Comparison of ENCODE assay signal across 8 cellular contexts in genomic region chr11:102047305-102047924, GRCh38. TPM values are rescaled to one million over a fixed set of nuclear protein-coding genes. Genes with fewer than 3 reads are reported as not detected.
DNase-seq lines count a peak whose midpoint lies in the region; ATAC-seq and TF ChIP-seq lines count a peak whose summit lies in the region.

Gene CFAP300, plus strand, starts transcription at chr11:102047437. Its CDS starts 34 bp downstream, at chr11:102047471.

- CTCF ChIA-PET in AG04449 (lab: Yijun Ruan, JAX) = interaction anchor here (1.0 to 1.7 kb wide), 3 partner anchors 9 to 186 kb away, joined by 3 to 4 read pairs (median 4); no protein-coding TSS in a partner anchor

- peak within 1 kb of the TSS; percentile 71 for H3K4me3 ChIP-seq in AG04449 (ENCODE audit: low read depth, low read length)

- DNase-seq in AG04449 (ENCODE audit: low read depth, low spot score) = peak; percentile 9
- peak; percentile 21 for DNase-seq in NCI-H2171 (lab: John Stamatoyannopoulos, UW)
- peak; percentile 35 for DNase-seq in activated T-cell treated with anti-CD3 and anti-CD28 coated beads for 24 hours (ENCODE audit: low read depth)
- DNase-seq in middle frontal gyrus (ENCODE audit: extremely low spot score, low spot score) = peak; percentile 4
- DNase-seq in stimulated activated CD8-positive, alpha-beta memory T cell treated with anti-CD3 and anti-CD28 coated beads, Interleukin-7, amount 100 ng/mL, for 24 hours (ENCODE audit: low read depth) = peak; percentile 9

- TF ChIP-seq CTCF in AG04449 (IDR thresholded peaks at IDR 0.05; ENCODE audit: insufficient read depth, low read length, missing control alignments) = no peak

- ATAC-seq in GM21717 (IDR thresholded peaks at IDR 0.05; ENCODE audit: unreplicated experiment) (peak; percentile 49), esophagus mucosa (peak; percentile 83), GM21529 (IDR thresholded peaks at IDR 0.05; ENCODE audit: unreplicated experiment) (no peak)

- POLR2A ChIA-PET in AG04449 (lab: Yijun Ruan, JAX) = no interaction called here

RNA-seq across cellular contexts. Expression of gene CFAP300, which starts in this region (rescaled TPM):
- 0.80 TPM for total RNA-seq in esophagus mucosa

Comparison
In these comparisons a context has a peak if more than half of its experiments do, and no peak if none do; other contexts are left out.
1. Peak in ATAC-seq in esophagus mucosa; RNA of the gene not detected or under 1 TPM.